Comparison of ENCODE assay signal across 12 cellular contexts in genomic region chr2:73418343-73418742, GRCh38. TPM values are rescaled to one million over a fixed set of nuclear protein-coding genes. Genes with fewer than 3 reads are reported as not detected.
DNase-seq lines count a peak whose midpoint lies in the region; ATAC-seq, FAIRE-seq and TF ChIP-seq lines count a peak whose summit lies in the region.
"Had no signal": no experiment of that assay in that cellular context is flagged by ENCODE, and none has a peak within 500 bp of the region (broad histone marks: within the 10 kb centered on the region; RNA-seq: fewer than 3 reads in every experiment).

No MANE protein-coding gene starts in this region.

- FAIRE-seq in GM12891 (lab: Jason Lieb, UNC), result no peak

- no peak overlapping the region for H2AFZ ChIP-seq in mammary epithelial cell (ENCODE audit: low read depth, low read length)

- no peak overlapping the region for H3K9ac ChIP-seq in mammary epithelial cell (ENCODE audit: insufficient read depth, low read length)

- dilution Hi-C loops in mammary epithelial cell (cut with HindIII; ENCODE audit: low sequenced_read_pairs), result no loop called here

- ATAC-seq in sciatic nerve, result peak; percentile 85
- ATAC-seq in HG03571 (IDR thresholded peaks at IDR 0.05; ENCODE audit: unreplicated experiment), result no peak
- ATAC-seq: naive thymus-derived CD8-positive, alpha-beta T cell had no signal

- no peaks in the 10 kb centered on the region for H4K20me1 ChIP-seq in mammary epithelial cell (ENCODE audit: insufficient read depth, low read length)

- H3K79me2 ChIP-seq in mammary epithelial cell (ENCODE audit: insufficient read depth, low read length), result no peaks in the 10 kb centered on the region

- H3K4me2 ChIP-seq in mammary epithelial cell (ENCODE audit: insufficient read depth, low read depth, low read length), result peak overlapping the region; percentile 31

- in situ Hi-C loops in mammary epithelial cell (cut with MboI; ENCODE audit: low sequenced_read_pairs in 2 of 2), result no loop called here

- no peak for TF ChIP-seq POLR2A in GM12891 (IDR thresholded peaks at IDR 0.05; ENCODE audit: low read depth, low read length)

- no peaks in the 10 kb centered on the region for H3K36me3 ChIP-seq in mammary epithelial cell (ENCODE audit: insufficient read depth, low read length)

- H3K4me1 ChIP-seq in mammary epithelial cell (ENCODE audit: insufficient read depth, low read length), result no peaks in the 10 kb centered on the region

- BruUV-seq in mammary epithelial cell (replicated peaks; lab: Mats Ljungman, UMichigan), result no TSS peak

- CTCF ChIA-PET in mammary epithelial cell (lab: Charles Lee; ENCODE audit: low non-redundant PET), result no interaction called here

- no peak overlapping the region for H3K27ac ChIP-seq in mammary epithelial cell (ENCODE audit: insufficient read depth, low read depth, low read length)

- no peaks in the 10 kb centered on the region for H3K27me3 ChIP-seq in mammary epithelial cell (ENCODE audit: insufficient read depth, low read length)

- peak; percentile 74 for DNase-seq in GM03348 (ENCODE audit: low spot score)
- DNase-seq in mammary epithelial cell, result peak; percentile 46
- DNase-seq in hypothalamus (lab: John Stamatoyannopoulos, UW), result peak in 29 of 51 donors; percentile 3 to 51 (median 35)
- DNase-seq in sciatic nerve (ENCODE audit: low spot score), result peak; percentile 65
- no peak for DNase-seq in activated CD8-positive, alpha-beta memory T cell treated with anti-CD3 and anti-CD28 coated beads, Interleukin-2, amount 50 U/mL, for 48 hours
- no peak for DNase-seq in GM12891 (ENCODE audit: insufficient read length, low spot score)
- no peak for DNase-seq in NCI-H128 (lab: John Stamatoyannopoulos, UW; ENCODE audit: unreplicated experiment)
- DNase-seq: activated gamma-delta T cell treated with Interleukin-2 at 50 U/mL for 16 hours; erythroblast; naive thymus-derived CD8-positive, alpha-beta T cell; T-helper 2 cell had no signal

- H3K4me3 ChIP-seq in mammary epithelial cell (replicated peaks in 1 of 3; ENCODE audit: insufficient read depth in 1 of 3, low read depth in 2 of 3, low read length in 3 of 3), result no peak overlapping the region

- H3K9me3 ChIP-seq in mammary epithelial cell (replicated peaks; ENCODE audit: insufficient read depth, low read length), result no peaks in the 10 kb centered on the region

- WGBS in mammary epithelial cell (ENCODE audit: low coverage, missing lambda C conversion rate), result 18% methylated on average over 7 of the region's 7 CpGs

- intact Hi-C loops in mammary epithelial cell (cut with micrococcal nuclease), result no loop called here
- intact Hi-C loops in sciatic nerve (cut with DNase I), result no loop called here

- no peak for TF ChIP-seq CTCF in mammary epithelial cell (conservative IDR thresholded peaks at IDR 0.05 in 1 of 2, IDR thresholded peaks at IDR 0.05 in 1 of 2; ENCODE audit: extremely low read depth in 1 of 2, insufficient read depth in 1 of 2, low read depth in 1 of 2, low read length in 2 of 2)

TF ChIP-seq in GM12891, 5 proteins besides CTCF, POLR2A, EP300 and RAD21:
- TF ChIP-seq POU2F2 (IDR thresholded peaks at IDR 0.05; ENCODE audit: low read depth, low read length), result no peak
- no peak for TF ChIP-seq PAX5 (IDR thresholded peaks at IDR 0.05; ENCODE audit: insufficient read depth, low read length, severe bottlenecking)
- TF ChIP-seq SPI1 (IDR thresholded peaks at IDR 0.05; ENCODE audit: low read depth, low read length), result no peak
- no peak for TF ChIP-seq TAF1 (IDR thresholded peaks at IDR 0.05; ENCODE audit: low read depth, low read length)

RNA-seq across cellular contexts. Expression of gene ALMS1, which starts 32.7 kb away (rescaled TPM):
- total RNA-seq in mammary epithelial cell (10 to 100 TPM; 10.8 to 22.8 TPM), sciatic nerve (28.2 TPM)
- polyA plus RNA-seq in mammary epithelial cell, result 6.9 TPM
- polyA minus RNA-seq in mammary epithelial cell, result 16.1 TPM
- polyA plus RNA-seq in GM12891 (2012; ENCODE audit: low read depth, missing spikeins), result 3.2 TPM

Comparison
In these comparisons a context has a peak if more than half of its experiments do, and no peak if none do; other contexts are left out.
1. DNase-seq: peak in GM03348 (single experiment), mammary epithelial cell (single experiment), hypothalamus (29 of 51) and sciatic nerve (single experiment); none in activated CD8-positive, alpha-beta memory T cell treated with anti-CD3 and anti-CD28 coated beads, Interleukin-2, amount 50 U/mL, for 48 hours (single experiment), GM12891 (single experiment) and NCI-H128 (single experiment).